In genomic region chr16:11964761-11965539, GRCh38 we compare ENCODE assay signal across 12 cellular contexts. TPM values are rescaled to one million over a fixed set of nuclear protein-coding genes. Genes with fewer than 3 reads are reported as not detected.
DNase-seq lines count a peak whose midpoint lies in the region; ATAC-seq lines count a peak whose summit lies in the region.
"Had no signal": no experiment of that assay in that cellular context is flagged by ENCODE, and none has a peak within 500 bp of the region (broad histone marks: within the 10 kb centered on the region; RNA-seq: fewer than 3 reads in every experiment).

TNFRSF17 (plus strand) TSS chr16:11965210; CDS start chr16:11965325, 115 bp downstream.

- intact Hi-C loops in Right ventricle myocardium superior (cut with DNase I) = no loop called here
- intact Hi-C loops in activated T-helper 2 cell treated with anti-CD3 and anti-CD28 coated beads, Interferon-gamma antibody, Interleukin-2, Interleukin-4, amounts not matched to agents 10 μg/mL and 5 μg/mL and 100 μg/mL, durations not matched to agents 14 hours and 24 hours and 36 hours (cut with micrococcal nuclease) = no loop called here

- no peak within 1 kb of the TSS for H3K27ac Mint-ChIP-seq in activated T-helper 2 cell treated with anti-CD3 and anti-CD28 coated beads, Interferon-gamma antibody, Interleukin-2, Interleukin-4, amounts not matched to agents 10 μg/mL and 5 μg/mL and 100 μg/mL, durations not matched to agents 14 hours and 24 hours and 36 hours
- H3K27ac Mint-ChIP-seq: dendritic cell treated with granulocyte-macrophage colony-stimulating factor and Interleukin-4, amounts not matched to agents 40 ng/mL and 50 ng/mL, for 4 days had no signal

- no peak within 1 kb of the TSS for H3K4me3 Mint-ChIP-seq in activated T-helper 2 cell treated with anti-CD3 and anti-CD28 coated beads, Interferon-gamma antibody, Interleukin-2, Interleukin-4, amounts not matched to agents 10 μg/mL and 5 μg/mL and 100 μg/mL, durations not matched to agents 14 hours and 24 hours and 36 hours (ENCODE audit: low read depth)
- H3K4me3 Mint-ChIP-seq: dendritic cell treated with granulocyte-macrophage colony-stimulating factor and Interleukin-4, amounts not matched to agents 40 ng/mL and 50 ng/mL, for 4 days had no signal

- H3K4me3 ChIP-seq in mucosa of rectum (ENCODE audit: low read length in 2 of 2) = peak within 1 kb of the TSS; percentile 10 to 71

- no peaks in the 10 kb centered on the region for H3K27me3 ChIP-seq in mucosa of rectum (ENCODE audit: control insufficient read depth in 2 of 2, insufficient read depth in 2 of 2, low read length in 2 of 2)

- peaks cover 3% of the 10 kb centered on the region for H3K4me1 Mint-ChIP-seq in activated T-helper 2 cell treated with anti-CD3 and anti-CD28 coated beads, Interferon-gamma antibody, Interleukin-2, Interleukin-4, amounts not matched to agents 10 μg/mL and 5 μg/mL and 100 μg/mL, durations not matched to agents 14 hours and 24 hours and 36 hours (ENCODE audit: low read depth)

- H3K9ac ChIP-seq in mucosa of rectum (ENCODE audit: low read depth in 1 of 2, low read length in 2 of 2) = peak within 1 kb of the TSS in 1 of 2 donors; percentile 52

- ATAC-seq in GM18519 (IDR thresholded peaks at IDR 0.05; ENCODE audit: low FRiP score, unreplicated experiment) = peak; percentile 79
- ATAC-seq in GM21529 (IDR thresholded peaks at IDR 0.05; ENCODE audit: unreplicated experiment) = peak; percentile 83
- ATAC-seq in HG03378 (IDR thresholded peaks at IDR 0.05; ENCODE audit: unreplicated experiment) = peak; percentile 78
- ATAC-seq in Right ventricle myocardium superior (ENCODE audit: poor library complexity) = no peak
- ATAC-seq: left ventricle myocardium superior had no signal

- H3K36me3 Mint-ChIP-seq in activated T-helper 2 cell treated with anti-CD3 and anti-CD28 coated beads, Interferon-gamma antibody, Interleukin-2, Interleukin-4, amounts not matched to agents 10 μg/mL and 5 μg/mL and 100 μg/mL, durations not matched to agents 14 hours and 24 hours and 36 hours (ENCODE audit: low read depth) = no peaks in the 10 kb centered on the region

- DNase-seq in Right ventricle myocardium superior = no peak
- DNase-seq in activated CD4-positive, CD25-positive, alpha-beta regulatory T cell treated with anti-CD3 and anti-CD28 coated beads, Interleukin-2, amount 50 U/mL, for 72 hours = no peak
- no peak for DNase-seq in GM19240 (ENCODE audit: insufficient read length, low spot score)
- DNase-seq in activated T-helper 2 cell treated with anti-CD3 and anti-CD28 coated beads, Interferon-gamma antibody, Interleukin-2, Interleukin-4, amounts not matched to agents 10 μg/mL and 5 μg/mL and 100 μg/mL, durations not matched to agents 14 hours and 24 hours and 36 hours (ENCODE audit: low spot score) = no peak
- DNase-seq: activated CD4-positive, alpha-beta T cell treated with anti-CD3 and anti-CD28 coated beads, Interleukin-2, amount 50 U/mL, for 4 hours; left ventricle myocardium superior; NCI-H446 treated with DMSO at 0.1 percent for 48 hours had no signal

- no peaks in the 10 kb centered on the region for H3K27me3 Mint-ChIP-seq in activated T-helper 2 cell treated with anti-CD3 and anti-CD28 coated beads, Interferon-gamma antibody, Interleukin-2, Interleukin-4, amounts not matched to agents 10 μg/mL and 5 μg/mL and 100 μg/mL, durations not matched to agents 14 hours and 24 hours and 36 hours (ENCODE audit: low read depth)

- no peaks in the 10 kb centered on the region for H3K9me3 ChIP-seq in mucosa of rectum (ENCODE audit: control insufficient read depth in 2 of 2, low read length in 2 of 2)

- no peaks in the 10 kb centered on the region for H3K9me3 Mint-ChIP-seq in activated T-helper 2 cell treated with anti-CD3 and anti-CD28 coated beads, Interferon-gamma antibody, Interleukin-2, Interleukin-4, amounts not matched to agents 10 μg/mL and 5 μg/mL and 100 μg/mL, durations not matched to agents 14 hours and 24 hours and 36 hours
- H3K9me3 Mint-ChIP-seq: dendritic cell treated with granulocyte-macrophage colony-stimulating factor and Interleukin-4, amounts not matched to agents 40 ng/mL and 50 ng/mL, for 4 days had no signal

- no peaks in the 10 kb centered on the region for H3K4me1 ChIP-seq in mucosa of rectum (ENCODE audit: control insufficient read depth in 2 of 2, insufficient read depth in 2 of 2, low read length in 2 of 2)

- H3K36me3 ChIP-seq in mucosa of rectum (ENCODE audit: control insufficient read depth in 2 of 2, insufficient read depth in 2 of 2, low read length in 2 of 2) = no peaks in the 10 kb centered on the region

- peak within 1 kb of the TSS in 1 of 2 donors; percentile 65 for H3K27ac ChIP-seq in mucosa of rectum (ENCODE audit: low read depth in 2 of 2, low read length in 2 of 2)

RNA-seq across cellular contexts. Expression of gene TNFRSF17, which starts in this region (rescaled TPM):
- total RNA-seq in Right ventricle myocardium superior = not detected
- not detected in 2 replicates for total RNA-seq in activated T-helper 2 cell treated with anti-CD3 and anti-CD28 coated beads, Interferon-gamma antibody, Interleukin-2, Interleukin-4, amounts not matched to agents 10 μg/mL and 5 μg/mL and 100 μg/mL, durations not matched to agents 14 hours and 24 hours and 36 hours
- total RNA-seq: left ventricle myocardium superior had no signal
